Comparison of ENCODE assay signal across 1 cellular context in the genomic region with DNA sequence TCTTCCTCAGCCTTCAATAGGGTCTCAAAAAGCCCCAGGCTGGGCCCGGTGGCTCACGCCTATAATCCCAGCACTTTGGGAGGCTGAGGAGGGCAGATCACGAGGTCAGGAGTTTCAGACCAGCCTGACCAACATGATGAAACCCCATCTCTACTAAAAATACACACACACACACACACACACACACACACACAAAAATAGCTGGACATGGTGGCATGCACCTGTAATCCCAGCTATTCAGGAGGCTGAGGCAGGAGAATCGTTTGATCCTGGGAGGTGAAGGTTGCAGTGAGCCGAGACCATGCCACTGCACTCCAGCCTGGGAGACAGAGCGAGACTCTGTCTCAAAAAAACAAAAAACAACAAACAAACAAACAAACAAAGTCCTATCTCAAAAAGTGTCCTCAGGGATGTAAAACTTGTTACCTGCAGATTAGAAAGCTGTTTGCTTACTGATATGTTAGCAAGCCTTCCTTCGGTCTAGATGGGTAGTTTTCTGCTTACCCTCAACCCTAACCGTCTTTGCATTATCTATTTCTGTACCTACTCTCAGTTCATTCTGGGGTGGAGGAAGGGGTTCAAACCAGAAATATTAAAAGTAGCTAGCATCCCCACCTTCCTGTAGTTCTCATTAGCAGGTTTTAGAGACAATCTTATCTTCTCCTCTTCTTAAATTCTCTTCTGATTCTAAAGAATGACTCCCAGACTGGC.
A peak's percentile ranks its signal among the peaks of the same experiment; 100 is the strongest.
TF ChIP-seq lines count a peak whose summit lies in the region.
"Not testable (repeated sequence)": the region's sequence is repeated elsewhere in the genome, so short reads cannot be mapped to it uniquely, and the experiment has no call there.

No MANE protein-coding gene starts in this region.

TF ChIP-seq in K562, 482 proteins besides CTCF, POLR2A, EP300 and RAD21 (continued from another document):
- TF ChIP-seq, protein P1, sequence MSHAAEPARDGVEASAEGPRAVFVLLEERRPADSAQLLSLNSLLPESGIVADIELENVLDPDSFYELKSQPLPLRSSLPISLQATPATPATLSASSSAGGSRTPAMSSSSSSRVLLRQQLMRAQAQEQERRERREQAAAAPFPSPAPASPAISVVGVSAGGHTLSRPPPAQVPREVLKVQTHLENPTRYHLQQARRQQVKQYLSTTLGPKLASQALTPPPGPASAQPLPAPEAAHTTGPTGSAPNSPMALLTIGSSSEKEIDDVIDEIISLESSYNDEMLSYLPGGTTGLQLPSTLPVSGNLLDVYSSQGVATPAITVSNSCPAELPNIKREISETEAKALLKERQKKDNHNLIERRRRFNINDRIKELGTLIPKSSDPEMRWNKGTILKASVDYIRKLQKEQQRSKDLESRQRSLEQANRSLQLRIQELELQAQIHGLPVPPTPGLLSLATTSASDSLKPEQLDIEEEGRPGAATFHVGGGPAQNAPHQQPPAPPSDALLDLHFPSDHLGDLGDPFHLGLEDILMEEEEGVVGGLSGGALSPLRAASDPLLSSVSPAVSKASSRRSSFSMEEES (CRISPR knock-in tag; IDR thresholded peaks at IDR 0.05): peak; percentile 22; the same call in 1 of the 2 replicates
- TF ChIP-seq THRAP3 (IDR thresholded peaks at IDR 0.05; ENCODE audit: borderline replicate concordance): 0 out of 2 replicates have a peak, but pooled peaks have one; percentile 79
- TF ChIP-seq LARP7 (IDR thresholded peaks at IDR 0.05): 0 out of 2 replicates have a peak, but pooled peaks have one; percentile 65
- TF ChIP-seq, protein P2, sequence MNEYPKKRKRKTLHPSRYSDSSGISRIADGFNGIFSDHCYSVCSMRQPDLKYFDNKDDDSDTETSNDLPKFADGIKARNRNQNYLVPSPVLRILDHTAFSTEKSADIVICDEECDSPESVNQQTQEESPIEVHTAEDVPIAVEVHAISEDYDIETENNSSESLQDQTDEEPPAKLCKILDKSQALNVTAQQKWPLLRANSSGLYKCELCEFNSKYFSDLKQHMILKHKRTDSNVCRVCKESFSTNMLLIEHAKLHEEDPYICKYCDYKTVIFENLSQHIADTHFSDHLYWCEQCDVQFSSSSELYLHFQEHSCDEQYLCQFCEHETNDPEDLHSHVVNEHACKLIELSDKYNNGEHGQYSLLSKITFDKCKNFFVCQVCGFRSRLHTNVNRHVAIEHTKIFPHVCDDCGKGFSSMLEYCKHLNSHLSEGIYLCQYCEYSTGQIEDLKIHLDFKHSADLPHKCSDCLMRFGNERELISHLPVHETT (CRISPR knock-in tag; conservative IDR thresholded peaks at IDR 0.05 in 1 of 2, IDR thresholded peaks at IDR 0.05 in 1 of 2): 0 out of 4 replicates have a peak, but pooled peaks of 1 of the 2 experiments have one; percentile 8
- TF ChIP-seq, protein P3, sequence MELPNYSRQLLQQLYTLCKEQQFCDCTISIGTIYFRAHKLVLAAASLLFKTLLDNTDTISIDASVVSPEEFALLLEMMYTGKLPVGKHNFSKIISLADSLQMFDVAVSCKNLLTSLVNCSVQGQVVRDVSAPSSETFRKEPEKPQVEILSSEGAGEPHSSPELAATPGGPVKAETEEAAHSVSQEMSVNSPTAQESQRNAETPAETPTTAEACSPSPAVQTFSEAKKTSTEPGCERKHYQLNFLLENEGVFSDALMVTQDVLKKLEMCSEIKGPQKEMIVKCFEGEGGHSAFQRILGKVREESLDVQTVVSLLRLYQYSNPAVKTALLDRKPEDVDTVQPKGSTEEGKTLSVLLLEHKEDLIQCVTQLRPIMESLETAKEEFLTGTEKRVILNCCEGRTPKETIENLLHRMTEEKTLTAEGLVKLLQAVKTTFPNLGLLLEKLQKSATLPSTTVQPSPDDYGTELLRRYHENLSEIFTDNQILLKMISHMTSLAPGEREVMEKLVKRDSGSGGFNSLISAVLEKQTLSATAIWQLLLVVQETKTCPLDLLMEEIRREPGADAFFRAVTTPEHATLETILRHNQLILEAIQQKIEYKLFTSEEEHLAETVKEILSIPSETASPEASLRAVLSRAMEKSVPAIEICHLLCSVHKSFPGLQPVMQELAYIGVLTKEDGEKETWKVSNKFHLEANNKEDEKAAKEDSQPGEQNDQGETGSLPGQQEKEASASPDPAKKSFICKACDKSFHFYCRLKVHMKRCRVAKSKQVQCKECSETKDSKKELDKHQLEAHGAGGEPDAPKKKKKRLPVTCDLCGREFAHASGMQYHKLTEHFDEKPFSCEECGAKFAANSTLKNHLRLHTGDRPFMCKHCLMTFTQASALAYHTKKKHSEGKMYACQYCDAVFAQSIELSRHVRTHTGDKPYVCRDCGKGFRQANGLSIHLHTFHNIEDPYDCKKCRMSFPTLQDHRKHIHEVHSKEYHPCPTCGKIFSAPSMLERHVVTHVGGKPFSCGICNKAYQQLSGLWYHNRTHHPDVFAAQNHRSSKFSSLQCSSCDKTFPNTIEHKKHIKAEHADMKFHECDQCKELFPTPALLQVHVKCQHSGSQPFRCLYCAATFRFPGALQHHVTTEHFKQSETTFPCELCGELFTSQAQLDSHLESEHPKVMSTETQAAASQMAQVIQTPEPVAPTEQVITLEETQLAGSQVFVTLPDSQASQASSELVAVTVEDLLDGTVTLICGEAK (IDR thresholded peaks at IDR 0.05): peak; percentile 25; the same call in 1 of the 2 replicates
- TF ChIP-seq, protein P3 (CRISPR knock-in tag; IDR thresholded peaks at IDR 0.05): not testable (repeated sequence)
- TF ChIP-seq, protein P4, sequence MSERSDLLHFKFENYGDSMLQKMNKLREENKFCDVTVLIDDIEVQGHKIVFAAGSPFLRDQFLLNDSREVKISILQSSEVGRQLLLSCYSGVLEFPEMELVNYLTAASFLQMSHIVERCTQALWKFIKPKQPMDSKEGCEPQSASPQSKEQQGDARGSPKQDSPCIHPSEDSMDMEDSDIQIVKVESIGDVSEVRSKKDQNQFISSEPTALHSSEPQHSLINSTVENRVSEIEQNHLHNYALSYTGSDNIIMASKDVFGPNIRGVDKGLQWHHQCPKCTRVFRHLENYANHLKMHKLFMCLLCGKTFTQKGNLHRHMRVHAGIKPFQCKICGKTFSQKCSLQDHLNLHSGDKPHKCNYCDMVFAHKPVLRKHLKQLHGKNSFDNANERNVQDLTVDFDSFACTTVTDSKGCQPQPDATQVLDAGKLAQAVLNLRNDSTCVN (CRISPR knock-in tag; IDR thresholded peaks at IDR 0.05): peak; percentile 68; the same call in 1 of the 2 replicates
